ENCODE assay signal across 8 cellular contexts in genomic region chr6:24721461-24722215, GRCh38. TPM values are rescaled to one million over a fixed set of nuclear protein-coding genes. Genes with fewer than 3 reads are reported as not detected.
DNase-seq lines count a peak whose midpoint lies in the region; ATAC-seq and TF ChIP-seq lines count a peak whose summit lies in the region.

No MANE protein-coding gene starts in this region.

- CTCF ChIA-PET in MCF 10A (lab: Yijun Ruan, JAX) = interaction anchor here (0.7 to 1.7 kb wide), 4 partner anchors 21 to 544 kb away, joined by 3 to 9 read pairs (median 3); no protein-coding TSS in a partner anchor

- BruUV-seq in MCF 10A (replicated peaks; lab: Mats Ljungman, UMichigan) = TSS peak; percentile 94

- intact Hi-C loops in MCF 10A (cut with micrococcal nuclease) = loop anchor here (1.0 to 2.0 kb wide), 3 partner anchors 22 to 297 kb away; partner anchors contain the start of gene GMNN

- POLR2A ChIA-PET in MCF 10A (lab: Yijun Ruan, JAX) = interaction anchor here (0.6 to 6.1 kb wide), 19 partner anchors 9 to 1304 kb away, joined by 3 to 145 read pairs (median 4); partner anchors contain the start of genes ACOT13, GMNN and TDP2

- no peaks in the 10 kb centered on the region for H3K36me3 ChIP-seq in kidney epithelial cell (ENCODE audit: control insufficient read depth, insufficient read depth, low read length)

- ATAC-seq in GM18517 (IDR thresholded peaks at IDR 0.05; ENCODE audit: unreplicated experiment) (peak; percentile 48), HG02870 (IDR thresholded peaks at IDR 0.05; ENCODE audit: unreplicated experiment) (peak; percentile 58)

- peak overlapping the region; percentile 100 for H3K27ac Mint-ChIP-seq in MCF 10A (ENCODE audit: low read depth, unreplicated experiment)

- no peaks in the 10 kb centered on the region for H3K9me3 Mint-ChIP-seq in MCF 10A (ENCODE audit: unreplicated experiment)

- H3K4me3 Mint-ChIP-seq in MCF 10A (ENCODE audit: unreplicated experiment) = peak overlapping the region; percentile 82

- no peaks in the 10 kb centered on the region for H3K27me3 ChIP-seq in kidney epithelial cell (ENCODE audit: control insufficient read depth, insufficient read depth, low read length)

- H3K27me3 Mint-ChIP-seq in MCF 10A (ENCODE audit: insufficient read depth, unreplicated experiment) = no peaks in the 10 kb centered on the region

- H3K4me3 ChIP-seq in kidney epithelial cell (ENCODE audit: low read depth, low read length) = peak overlapping the region; percentile 54

- peak; percentile 80 for DNase-seq in AG20443 (ENCODE audit: low spot score)
- peak; percentile 74 for DNase-seq in NK-92 (lab: John Stamatoyannopoulos, UW; ENCODE audit: unreplicated experiment)
- no peak for DNase-seq in MCF 10A (ENCODE audit: unreplicated experiment)
- no peak for DNase-seq in kidney epithelial cell (ENCODE audit: low read depth)
- peak; percentile 71 for DNase-seq in stromal cell of bone marrow (ENCODE audit: low read depth)
- DNase-seq in NCI-H1694 (lab: John Stamatoyannopoulos, UW) = no peak

- no peak for TF ChIP-seq CTCF in MCF 10A (IDR thresholded peaks at IDR 0.05; ENCODE audit: unreplicated experiment)
- no peak for TF ChIP-seq CTCF in kidney epithelial cell (IDR thresholded peaks at IDR 0.05; ENCODE audit: insufficient read depth, low read length, poor library complexity, severe bottlenecking)

- peaks cover 51% of the 10 kb centered on the region for H3K36me3 Mint-ChIP-seq in MCF 10A (ENCODE audit: insufficient read depth, unreplicated experiment)

- peaks cover 13% of the 10 kb centered on the region for H3K4me1 Mint-ChIP-seq in MCF 10A (ENCODE audit: insufficient read depth, unreplicated experiment)

RNA-seq across cellular contexts. Expression of gene C6orf62, which starts 2.7 kb away (rescaled TPM):
- total RNA-seq in MCF 10A (2022) (96.2 and 101 TPM in 2 replicates), kidney epithelial cell (126 and 137 TPM in 2 replicates)

RNA-seq across cellular contexts. Expression of gene GMNN, which starts 53.1 kb away (rescaled TPM):
- 12.5 and 22.4 TPM in 2 replicates for total RNA-seq in MCF 10A (2022)
- 19.8 and 24.0 TPM in 2 replicates for total RNA-seq in kidney epithelial cell

RNA-seq across cellular contexts. Expression of gene ACOT13, which starts 54.8 kb away (rescaled TPM):
- 29.4 and 31.4 TPM in 2 replicates for total RNA-seq in MCF 10A (2022)
- 8.2 and 9.1 TPM in 2 replicates for total RNA-seq in kidney epithelial cell

RNA-seq across cellular contexts. Expression of gene TDP2, which starts 54.9 kb away (rescaled TPM):
- total RNA-seq in MCF 10A (2022) = 27.6 and 28.2 TPM in 2 replicates
- total RNA-seq in kidney epithelial cell = 26.6 and 27.5 TPM in 2 replicates

Comparison
In these comparisons a context has a peak if more than half of its experiments do, and no peak if none do; other contexts are left out.
1. DNase-seq: peak in AG20443 (single experiment), NK-92 (single experiment) and stromal cell of bone marrow (single experiment); none in MCF 10A (single experiment), kidney epithelial cell (single experiment) and NCI-H1694 (single experiment).